In genomic region chr9:68584110-68585033, GRCh38 we compare ENCODE assay signal across 8 cellular contexts. TPM values are rescaled to one million over a fixed set of nuclear protein-coding genes. Genes with fewer than 3 reads are reported as not detected.
DNase-seq lines count a peak whose midpoint lies in the region; ATAC-seq and TF ChIP-seq lines count a peak whose summit lies in the region.

No MANE protein-coding gene starts in this region.

- no peaks in the 10 kb centered on the region for H3K4me1 Mint-ChIP-seq in progenitor cell of endocrine pancreas (ENCODE audit: low read depth)

- H3K4me3 ChIP-seq in SK-N-SH (ENCODE audit: low read depth in 2 of 2, low read length in 1 of 2) (peak overlapping the region in 1 of 2 experiments; percentile 50; a peak in 1 of 4 replicates), uterus (no peak overlapping the region)

- H3K36me3 ChIP-seq in SK-N-SH (replicated peaks in 1 of 2; ENCODE audit: control insufficient read depth in 1 of 2, insufficient read depth in 2 of 2, low read length in 1 of 2): no peaks in the 10 kb centered on the region
- H3K36me3 ChIP-seq in uterus: no peaks in the 10 kb centered on the region

- TF ChIP-seq EP300 in SK-N-SH (IDR thresholded peaks at IDR 0.05; ENCODE audit: borderline replicate concordance in 1 of 2, low read depth in 1 of 2, low read length in 1 of 2): no peak

- no peaks in the 10 kb centered on the region for H4K20me1 ChIP-seq in SK-N-SH (ENCODE audit: insufficient read depth)

- H3K9ac ChIP-seq in SK-N-SH: no peak overlapping the region

- H3K9me3 ChIP-seq in SK-N-SH (no peaks in the 10 kb centered on the region), uterus (no peaks in the 10 kb centered on the region)

- no peak overlapping the region for H3K27ac ChIP-seq in SK-N-SH (ENCODE audit: low read depth in 2 of 2, low read length in 1 of 2)
- H3K27ac ChIP-seq in uterus: no peak overlapping the region

- no peaks in the 10 kb centered on the region for H3K36me3 Mint-ChIP-seq in activated naive CD4-positive, alpha-beta T cell treated with anti-CD3 and anti-CD28 coated beads, Interleukin-2, amount 50 U/mL, for 72 hours
- peaks cover 2% of the 10 kb centered on the region for H3K36me3 Mint-ChIP-seq in progenitor cell of endocrine pancreas (ENCODE audit: insufficient read depth)

- peak; percentile 76 for DNase-seq in GM10266 (ENCODE audit: extremely low spot score)
- peak; percentile 74 for DNase-seq in NCI-H1048 (lab: John Stamatoyannopoulos, UW)
- peak; percentile 80 for DNase-seq in SK-N-SH
- DNase-seq in activated naive CD4-positive, alpha-beta T cell treated with anti-CD3 and anti-CD28 coated beads, Interleukin-2, amount 50 U/mL, for 72 hours (ENCODE audit: low spot score in 2 of 2): peak; percentile 72 to 89
- DNase-seq in Right ventricle myocardium inferior (ENCODE audit: missing footprints): peak; percentile 90
- DNase-seq in progenitor cell of endocrine pancreas (ENCODE audit: low spot score, unreplicated experiment): peak; percentile 76
- peak; percentile 67 to 80 for DNase-seq in uterus

- peak; percentile 84 for ATAC-seq in HG02571 (IDR thresholded peaks at IDR 0.05; ENCODE audit: unreplicated experiment)
- ATAC-seq in activated naive CD4-positive, alpha-beta T cell treated with anti-CD3 and anti-CD28 coated beads, Interleukin-2, amount 50 U/mL, for 72 hours: peak; percentile 98 to 99
- ATAC-seq in Right ventricle myocardium inferior: peak; percentile 97

- no peak overlapping the region for H3K4me2 ChIP-seq in SK-N-SH

- intact Hi-C loops in Right ventricle myocardium inferior (cut with DNase I) (loop anchor here (1.0 to 2.0 kb wide), 2 partner anchors 414 to 443 kb away; no protein-coding TSS in a partner anchor), uterus (cut with DNase I; ENCODE audit: low total_unique reads) (no loop called here)

- POLR2A ChIA-PET in SK-N-SH (lab: Yijun Ruan, JAX): no interaction called here

- TF ChIP-seq RAD21 in SK-N-SH (IDR thresholded peaks at IDR 0.05; ENCODE audit: low read length): peak; percentile 86

- no peaks in the 10 kb centered on the region for H3K79me2 ChIP-seq in SK-N-SH (ENCODE audit: insufficient read depth)

- H3K9me3 Mint-ChIP-seq in activated naive CD4-positive, alpha-beta T cell treated with anti-CD3 and anti-CD28 coated beads, Interleukin-2, amount 50 U/mL, for 72 hours: no peaks in the 10 kb centered on the region
- H3K9me3 Mint-ChIP-seq in progenitor cell of endocrine pancreas (ENCODE audit: low read depth): peaks cover 8% of the 10 kb centered on the region

- H3K27me3 Mint-ChIP-seq in progenitor cell of endocrine pancreas: peaks cover 13% of the 10 kb centered on the region

- TF ChIP-seq POLR2A in uterus (IDR thresholded peaks at IDR 0.05): no peak

- CTCF ChIA-PET in SK-N-SH (lab: Yijun Ruan, JAX): interaction anchor here (0.6 to 2.2 kb wide), 17 partner anchors 11 to 447 kb away, joined by 3 to 12 read pairs (median 4); no protein-coding TSS in a partner anchor

- H3K4me1 ChIP-seq in SK-N-SH (ENCODE audit: control insufficient read depth in 1 of 2, insufficient read depth in 2 of 2, low read depth in 1 of 2, low read length in 1 of 2) (no peaks in the 10 kb centered on the region), uterus (no peaks in the 10 kb centered on the region)

- WGBS in SK-N-SH (ENCODE audit: low lambda C conversion rate): 10% methylated on average over 15 of the region's 16 CpGs

- peak; percentile 99 for TF ChIP-seq CTCF in GM10266 (IDR thresholded peaks at IDR 0.05; ENCODE audit: control insufficient read depth, insufficient read depth, low read depth, missing control alignments)
- TF ChIP-seq CTCF in SK-N-SH (IDR thresholded peaks at IDR 0.05): peak; percentile 99
- TF ChIP-seq CTCF in progenitor cell of endocrine pancreas (IDR thresholded peaks at IDR 0.05; ENCODE audit: unreplicated experiment): peak; percentile 99
- peak; percentile 92 to 96 (median 94) for TF ChIP-seq CTCF in uterus (IDR thresholded peaks at IDR 0.05)

- H2AFZ ChIP-seq in SK-N-SH (ENCODE audit: low read depth): no peak overlapping the region

- H3K9me2 ChIP-seq in SK-N-SH: no peaks in the 10 kb centered on the region

- H3K27ac Mint-ChIP-seq in activated naive CD4-positive, alpha-beta T cell treated with anti-CD3 and anti-CD28 coated beads, Interleukin-2, amount 50 U/mL, for 72 hours: no peak overlapping the region
- no peak overlapping the region for H3K27ac Mint-ChIP-seq in progenitor cell of endocrine pancreas

- no peak overlapping the region for H3K4me3 Mint-ChIP-seq in progenitor cell of endocrine pancreas (ENCODE audit: low read depth)

- H3K27me3 ChIP-seq in SK-N-SH (ENCODE audit: insufficient read depth) (peaks cover 16% of the 10 kb centered on the region; the same call in 1 of the 2 replicates), uterus (no peaks in the 10 kb centered on the region)

- no peaks in the 10 kb centered on the region for H3F3A ChIP-seq in SK-N-SH (replicated peaks; ENCODE audit: insufficient read depth)

TF ChIP-seq in SK-N-SH, 30 proteins besides CTCF, POLR2A, EP300 and RAD21:
- TF ChIP-seq MXI1 (IDR thresholded peaks at IDR 0.05; ENCODE audit: low read depth, low read length) (no peak), JUND (IDR thresholded peaks at IDR 0.05) (no peak), GABPA (IDR thresholded peaks at IDR 0.05; ENCODE audit: low read depth) (no peak), RFX5 (IDR thresholded peaks at IDR 0.05; ENCODE audit: low read length) (no peak), NRF1 (IDR thresholded peaks at IDR 0.05; ENCODE audit: low read depth, low read length) (peak; percentile 16; the same call in 1 of the 2 replicates), SIN3A (IDR thresholded peaks at IDR 0.05; ENCODE audit: borderline replicate concordance, low read depth, low read length) (no peak), ELF1 (IDR thresholded peaks at IDR 0.05) (no peak), SMC3 (IDR thresholded peaks at IDR 0.05; ENCODE audit: low read depth, low read length) (peak; percentile 84), GATA2 (CRISPR knock-in tag; IDR thresholded peaks at IDR 0.05) (no peak), POLR2AphosphoS5 (IDR thresholded peaks at IDR 0.05; ENCODE audit: low read depth, low read length) (no peak)
- TF ChIP-seq, protein P1, sequence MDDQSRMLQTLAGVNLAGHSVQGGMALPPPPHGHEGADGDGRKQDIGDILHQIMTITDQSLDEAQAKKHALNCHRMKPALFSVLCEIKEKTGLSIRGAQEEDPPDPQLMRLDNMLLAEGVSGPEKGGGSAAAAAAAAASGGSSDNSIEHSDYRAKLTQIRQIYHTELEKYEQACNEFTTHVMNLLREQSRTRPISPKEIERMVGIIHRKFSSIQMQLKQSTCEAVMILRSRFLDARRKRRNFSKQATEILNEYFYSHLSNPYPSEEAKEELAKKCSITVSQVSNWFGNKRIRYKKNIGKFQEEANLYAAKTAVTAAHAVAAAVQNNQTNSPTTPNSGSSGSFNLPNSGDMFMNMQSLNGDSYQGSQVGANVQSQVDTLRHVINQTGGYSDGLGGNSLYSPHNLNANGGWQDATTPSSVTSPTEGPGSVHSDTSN (IDR thresholded peaks at IDR 0.05): no peak

RNA-seq across cellular contexts. Expression of gene TMEM252, which starts 43.7 kb away (rescaled TPM):
- not detected in 2 replicates for polyA plus RNA-seq in SK-N-SH (2012; rRNA removed)
- not detected in 2 replicates for polyA plus RNA-seq in SK-N-SH (2012; cell fraction: cytosol; rRNA removed)
- polyA plus RNA-seq in SK-N-SH (2012; cell fraction: nucleus; rRNA removed): not detected in 2 replicates
- total RNA-seq in activated naive CD4-positive, alpha-beta T cell treated with anti-CD3 and anti-CD28 coated beads, Interleukin-2, amount 50 U/mL, for 72 hours: not detected
- not detected for total RNA-seq in Right ventricle myocardium inferior
- not detected in 2 replicates for total RNA-seq in progenitor cell of endocrine pancreas
- total RNA-seq in uterus: under 1 TPM in 1 of 4 donors, not detected in 3; 0.69 TPM
